Comparison of ENCODE assay signal across 11 cellular contexts in genomic region chr11:102882389-102883024, GRCh38. TPM values are rescaled to one million over a fixed set of nuclear protein-coding genes. Genes with fewer than 3 reads are reported as not detected.
DNase-seq lines count a peak whose midpoint lies in the region; ATAC-seq and TF ChIP-seq lines count a peak whose summit lies in the region.
"Had no signal": no experiment of that assay in that cellular context is flagged by ENCODE, and none has a peak within 500 bp of the region (broad histone marks: within the 10 kb centered on the region; RNA-seq: fewer than 3 reads in every experiment).

No MANE protein-coding gene starts in this region.

- DNase-seq in DMS53 (lab: John Stamatoyannopoulos, UW) (peak; percentile 25), DMS53 treated with DMSO at 0.1 percent for 48 hours (lab: John Stamatoyannopoulos, UW; ENCODE audit: unreplicated experiment) (no peak), NCI-H82 (lab: John Stamatoyannopoulos, UW) (no peak), A172 (ENCODE audit: low spot score) (no peak), dorsolateral prefrontal cortex (no peak)
- DNase-seq in activated T-helper 1 cell treated with anti-CD3 and anti-CD28 coated beads, Interleukin-12 subunit alpha, Interleukin-12 subunit beta, Interleukin-2, Interleukin-4 antibody, amounts not matched to agents 30 ng/mL and 10 ng/mL and 1 ng/mL, durations not matched to agents 14 hours and 24 hours and 36 hours (ENCODE audit: low spot score) = no peak
- no peak for DNase-seq in stimulated activated effector memory CD8-positive, alpha-beta T cell treated with anti-CD3 and anti-CD28 coated beads, Interleukin-12 subunit alpha, Interleukin-12 subunit beta, amount 100 ng/mL, for 72 hours (ENCODE audit: low spot score in 2 of 2)

- intact Hi-C loops in activated T-helper 1 cell treated with anti-CD3 and anti-CD28 coated beads, Interleukin-12 subunit alpha, Interleukin-12 subunit beta, Interleukin-2, Interleukin-4 antibody, amounts not matched to agents 30 ng/mL and 10 ng/mL and 1 ng/mL, durations not matched to agents 14 hours and 24 hours and 36 hours (cut with micrococcal nuclease) = no loop called here
- intact Hi-C loops in dorsolateral prefrontal cortex (cut with DNase I) = no loop called here

- no peaks in the 10 kb centered on the region for H3K9me3 Mint-ChIP-seq in activated T-helper 1 cell treated with anti-CD3 and anti-CD28 coated beads, Interleukin-12 subunit alpha, Interleukin-12 subunit beta, Interleukin-2, Interleukin-4 antibody, amounts not matched to agents 30 ng/mL and 10 ng/mL and 1 ng/mL, durations not matched to agents 14 hours and 24 hours and 36 hours
- H3K9me3 Mint-ChIP-seq in stimulated activated effector memory CD8-positive, alpha-beta T cell treated with anti-CD3 and anti-CD28 coated beads, Interleukin-12 subunit alpha, Interleukin-12 subunit beta, amount 100 ng/mL, for 72 hours = no peaks in the 10 kb centered on the region

- H3K4me3 Mint-ChIP-seq in activated T-helper 1 cell treated with anti-CD3 and anti-CD28 coated beads, Interleukin-12 subunit alpha, Interleukin-12 subunit beta, Interleukin-2, Interleukin-4 antibody, amounts not matched to agents 30 ng/mL and 10 ng/mL and 1 ng/mL, durations not matched to agents 14 hours and 24 hours and 36 hours = no peak overlapping the region
- no peak overlapping the region for H3K4me3 Mint-ChIP-seq in stimulated activated effector memory CD8-positive, alpha-beta T cell treated with anti-CD3 and anti-CD28 coated beads, Interleukin-12 subunit alpha, Interleukin-12 subunit beta, amount 100 ng/mL, for 72 hours

- H3K27ac ChIP-seq in dorsolateral prefrontal cortex = no peak overlapping the region
- H3K27ac ChIP-seq: 22Rv1, right atrium auricular region had no signal

- H3K27ac Mint-ChIP-seq in activated T-helper 1 cell treated with anti-CD3 and anti-CD28 coated beads, Interleukin-12 subunit alpha, Interleukin-12 subunit beta, Interleukin-2, Interleukin-4 antibody, amounts not matched to agents 30 ng/mL and 10 ng/mL and 1 ng/mL, durations not matched to agents 14 hours and 24 hours and 36 hours = peak overlapping the region; percentile 41
- H3K27ac Mint-ChIP-seq in stimulated activated effector memory CD8-positive, alpha-beta T cell treated with anti-CD3 and anti-CD28 coated beads, Interleukin-12 subunit alpha, Interleukin-12 subunit beta, amount 100 ng/mL, for 72 hours = no peak overlapping the region

- peaks cover 11% of the 10 kb centered on the region for H3K4me1 Mint-ChIP-seq in activated T-helper 1 cell treated with anti-CD3 and anti-CD28 coated beads, Interleukin-12 subunit alpha, Interleukin-12 subunit beta, Interleukin-2, Interleukin-4 antibody, amounts not matched to agents 30 ng/mL and 10 ng/mL and 1 ng/mL, durations not matched to agents 14 hours and 24 hours and 36 hours (ENCODE audit: low read depth)
- H3K4me1 Mint-ChIP-seq in stimulated activated effector memory CD8-positive, alpha-beta T cell treated with anti-CD3 and anti-CD28 coated beads, Interleukin-12 subunit alpha, Interleukin-12 subunit beta, amount 100 ng/mL, for 72 hours = no peaks in the 10 kb centered on the region

- peak; percentile 86 for ATAC-seq in HG02798 (IDR thresholded peaks at IDR 0.05; ENCODE audit: poor library complexity, unreplicated experiment)
- ATAC-seq in stimulated activated effector memory CD8-positive, alpha-beta T cell treated with anti-CD3 and anti-CD28 coated beads, Interleukin-12 subunit alpha, Interleukin-12 subunit beta, amount 100 ng/mL, for 72 hours = peak; percentile 60

- H3K27me3 ChIP-seq in dorsolateral prefrontal cortex = no peaks in the 10 kb centered on the region
- H3K27me3 ChIP-seq: right atrium auricular region had no signal

- H3K4me3 ChIP-seq in dorsolateral prefrontal cortex = no peak overlapping the region
- H3K4me3 ChIP-seq: right atrium auricular region had no signal

- TF ChIP-seq CTCF in dorsolateral prefrontal cortex (IDR thresholded peaks at IDR 0.05 in 54 of 56, conservative IDR thresholded peaks at IDR 0.05 in 2 of 56; ENCODE audit: low read depth in 1 of 56, partially characterized antibody in 56 of 56) = no peak

- no peaks in the 10 kb centered on the region for H3K27me3 Mint-ChIP-seq in activated T-helper 1 cell treated with anti-CD3 and anti-CD28 coated beads, Interleukin-12 subunit alpha, Interleukin-12 subunit beta, Interleukin-2, Interleukin-4 antibody, amounts not matched to agents 30 ng/mL and 10 ng/mL and 1 ng/mL, durations not matched to agents 14 hours and 24 hours and 36 hours (ENCODE audit: insufficient read depth)

- no peaks in the 10 kb centered on the region for H3K36me3 Mint-ChIP-seq in activated T-helper 1 cell treated with anti-CD3 and anti-CD28 coated beads, Interleukin-12 subunit alpha, Interleukin-12 subunit beta, Interleukin-2, Interleukin-4 antibody, amounts not matched to agents 30 ng/mL and 10 ng/mL and 1 ng/mL, durations not matched to agents 14 hours and 24 hours and 36 hours (ENCODE audit: low read depth)
- no peaks in the 10 kb centered on the region for H3K36me3 Mint-ChIP-seq in stimulated activated effector memory CD8-positive, alpha-beta T cell treated with anti-CD3 and anti-CD28 coated beads, Interleukin-12 subunit alpha, Interleukin-12 subunit beta, amount 100 ng/mL, for 72 hours

RNA-seq across cellular contexts. Expression of gene MMP12, which starts 7.7 kb away (rescaled TPM):
- 0.10 TPM in 1 of 2 replicates, not detected in the other for total RNA-seq in activated T-helper 1 cell treated with anti-CD3 and anti-CD28 coated beads, Interleukin-12 subunit alpha, Interleukin-12 subunit beta, Interleukin-2, Interleukin-4 antibody, amounts not matched to agents 30 ng/mL and 10 ng/mL and 1 ng/mL, durations not matched to agents 14 hours and 24 hours and 36 hours
- total RNA-seq in A172 (2014; rRNA removed; shearing (Covaris generic)) = 0.10 TPM in 2 replicates
- not detected for total RNA-seq in dorsolateral prefrontal cortex
- total RNA-seq: right atrium auricular region; T-helper 1 cell treated with Interleukin-12 subunit alpha and Interleukin-12 subunit beta and Interleukin-4 antibody, amounts not matched to agents 30 ng/mL and 1 ng/mL, for 36 hours had no signal

RNA-seq across cellular contexts. Expression of gene MMP3, which starts 39.1 kb away (rescaled TPM):
- not detected in 2 replicates for total RNA-seq in activated T-helper 1 cell treated with anti-CD3 and anti-CD28 coated beads, Interleukin-12 subunit alpha, Interleukin-12 subunit beta, Interleukin-2, Interleukin-4 antibody, amounts not matched to agents 30 ng/mL and 10 ng/mL and 1 ng/mL, durations not matched to agents 14 hours and 24 hours and 36 hours
- 8.6 and 20.0 TPM in 2 replicates for total RNA-seq in A172 (2014; rRNA removed; shearing (Covaris generic))
- total RNA-seq in dorsolateral prefrontal cortex = 1 to 10 TPM in 3 of 120 experiments, under 1 TPM in 8, not detected in 109; 0.19 to 2.4 (median 0.54) TPM
- total RNA-seq: right atrium auricular region; T-helper 1 cell treated with Interleukin-12 subunit alpha and Interleukin-12 subunit beta and Interleukin-4 antibody, amounts not matched to agents 30 ng/mL and 1 ng/mL, for 36 hours had no signal
